In genomic region chr5:83711982-83712601, GRCh38 we compare ENCODE assay signal across 8 cellular contexts. TPM values are rescaled to one million over a fixed set of nuclear protein-coding genes. Genes with fewer than 3 reads are reported as not detected.
A peak's percentile ranks its signal among the peaks of the same experiment; 100 is the strongest.
DNase-seq lines count a peak whose midpoint lies in the region; ATAC-seq and TF ChIP-seq lines count a peak whose summit lies in the region.

No MANE protein-coding gene starts in this region.

- ATAC-seq in GM19438 (IDR thresholded peaks at IDR 0.05; ENCODE audit: low read depth, unreplicated experiment) = peak; percentile 64
- ATAC-seq in HG03558 (IDR thresholded peaks at IDR 0.05; ENCODE audit: extremely low read depth, unreplicated experiment) = peak; percentile 48

- intact Hi-C loops in activated T-helper 2 cell treated with anti-CD3 and anti-CD28 coated beads, Interferon-gamma antibody, Interleukin-2, Interleukin-4, amounts not matched to agents 10 μg/mL and 5 μg/mL and 100 μg/mL, durations not matched to agents 14 hours and 24 hours and 36 hours (cut with micrococcal nuclease) = loop anchor here (10.0 kb wide), 2 partner anchors 213 to 237 kb away; partner anchors contain the start of gene VCAN

- no peak overlapping the region for H3K4me3 Mint-ChIP-seq in activated T-helper 2 cell treated with anti-CD3 and anti-CD28 coated beads, Interferon-gamma antibody, Interleukin-2, Interleukin-4, amounts not matched to agents 10 μg/mL and 5 μg/mL and 100 μg/mL, durations not matched to agents 14 hours and 24 hours and 36 hours (ENCODE audit: low read depth)

- TF ChIP-seq CTCF in foreskin fibroblast (IDR thresholded peaks at IDR 0.05; ENCODE audit: low read depth, low read length) = peak; percentile 52

- H3K9me3 Mint-ChIP-seq in activated T-helper 2 cell treated with anti-CD3 and anti-CD28 coated beads, Interferon-gamma antibody, Interleukin-2, Interleukin-4, amounts not matched to agents 10 μg/mL and 5 μg/mL and 100 μg/mL, durations not matched to agents 14 hours and 24 hours and 36 hours = no peaks in the 10 kb centered on the region

- H3K27ac Mint-ChIP-seq in activated T-helper 2 cell treated with anti-CD3 and anti-CD28 coated beads, Interferon-gamma antibody, Interleukin-2, Interleukin-4, amounts not matched to agents 10 μg/mL and 5 μg/mL and 100 μg/mL, durations not matched to agents 14 hours and 24 hours and 36 hours = no peak overlapping the region

- no peak overlapping the region for H3K4me3 ChIP-seq in foreskin fibroblast (ENCODE audit: low read depth in 1 of 2, low read length in 2 of 2)

- no peaks in the 10 kb centered on the region for H3K36me3 Mint-ChIP-seq in activated T-helper 2 cell treated with anti-CD3 and anti-CD28 coated beads, Interferon-gamma antibody, Interleukin-2, Interleukin-4, amounts not matched to agents 10 μg/mL and 5 μg/mL and 100 μg/mL, durations not matched to agents 14 hours and 24 hours and 36 hours (ENCODE audit: low read depth)

- no peaks in the 10 kb centered on the region for H3K4me1 Mint-ChIP-seq in activated T-helper 2 cell treated with anti-CD3 and anti-CD28 coated beads, Interferon-gamma antibody, Interleukin-2, Interleukin-4, amounts not matched to agents 10 μg/mL and 5 μg/mL and 100 μg/mL, durations not matched to agents 14 hours and 24 hours and 36 hours (ENCODE audit: low read depth)

- DNase-seq in NCI-H345 (lab: John Stamatoyannopoulos, UW) (peak; percentile 47), NCI-H345 treated with DMSO at 0.1 percent for 48 hours (lab: John Stamatoyannopoulos, UW; ENCODE audit: unreplicated experiment) (no peak), SW480 (ENCODE audit: low spot score) (peak; percentile 35), foreskin fibroblast (peak; percentile 14 to 62), smooth muscle cell of the brain vasculature (ENCODE audit: low read depth, low spot score) (peak; percentile 32)
- DNase-seq in activated T-helper 2 cell treated with anti-CD3 and anti-CD28 coated beads, Interferon-gamma antibody, Interleukin-2, Interleukin-4, amounts not matched to agents 10 μg/mL and 5 μg/mL and 100 μg/mL, durations not matched to agents 14 hours and 24 hours and 36 hours (ENCODE audit: low spot score) = no peak

- H3K27me3 Mint-ChIP-seq in activated T-helper 2 cell treated with anti-CD3 and anti-CD28 coated beads, Interferon-gamma antibody, Interleukin-2, Interleukin-4, amounts not matched to agents 10 μg/mL and 5 μg/mL and 100 μg/mL, durations not matched to agents 14 hours and 24 hours and 36 hours (ENCODE audit: low read depth) = peaks cover 3% of the 10 kb centered on the region

RNA-seq across cellular contexts. Expression of gene HAPLN1, which starts 8.6 kb away (rescaled TPM):
- total RNA-seq in activated T-helper 2 cell treated with anti-CD3 and anti-CD28 coated beads, Interferon-gamma antibody, Interleukin-2, Interleukin-4, amounts not matched to agents 10 μg/mL and 5 μg/mL and 100 μg/mL, durations not matched to agents 14 hours and 24 hours and 36 hours = not detected in 2 replicates

Comparison
In these comparisons a context has a peak if more than half of its experiments do, and no peak if none do; other contexts are left out.
1. DNase-seq: peak in NCI-H345 (single experiment), SW480 (single experiment), foreskin fibroblast (2 of 2) and smooth muscle cell of the brain vasculature (single experiment); none in NCI-H345 treated with DMSO at 0.1 percent for 48 hours (single experiment) and activated T-helper 2 cell treated with anti-CD3 and anti-CD28 coated beads, Interferon-gamma antibody, Interleukin-2, Interleukin-4, amounts not matched to agents 10 μg/mL and 5 μg/mL and 100 μg/mL, durations not matched to agents 14 hours and 24 hours and 36 hours (single experiment).